Comparison of ENCODE assay signal across 15 cellular contexts in genomic region chr17:79001190-79002020, GRCh38. TPM values are rescaled to one million over a fixed set of nuclear protein-coding genes. Genes with fewer than 3 reads are reported as not detected.
A peak's percentile ranks its signal among the peaks of the same experiment; 100 is the strongest.
DNase-seq lines count a peak whose midpoint lies in the region; ATAC-seq, FAIRE-seq and TF ChIP-seq lines count a peak whose summit lies in the region.
"Had no signal": no experiment of that assay in that cellular context is flagged by ENCODE, and none has a peak within 500 bp of the region (broad histone marks: within the 10 kb centered on the region; RNA-seq: fewer than 3 reads in every experiment).

No MANE protein-coding gene starts in this region.

- no peaks in the 10 kb centered on the region for H3K9me3 Mint-ChIP-seq in CD8-positive, alpha-beta T cell
- H3K9me3 Mint-ChIP-seq: T-helper 2 cell treated with Interferon-gamma antibody and Interleukin-4, amounts not matched to agents 5 μg/mL and 100 μg/mL, for 36 hours had no signal

- H3K27me3 Mint-ChIP-seq in CD8-positive, alpha-beta T cell (ENCODE audit: low read depth) = no peaks in the 10 kb centered on the region

- H3K27me3 ChIP-seq in CD8-positive, alpha-beta T cell (ENCODE audit: insufficient read depth, low read length) = no peaks in the 10 kb centered on the region
- H3K27me3 ChIP-seq in sigmoid colon = no peaks in the 10 kb centered on the region
- H3K27me3 ChIP-seq in thyroid gland = no peaks in the 10 kb centered on the region
- H3K27me3 ChIP-seq: esophagus muscularis mucosa, heart left ventricle had no signal

- no peak overlapping the region for H3K27ac ChIP-seq in CD8-positive, alpha-beta T cell (ENCODE audit: low read depth, low read length)
- H3K27ac ChIP-seq in RWPE1 (peak overlapping the region; percentile 11), kidney (ENCODE audit: low read depth in 2 of 2, low read length in 2 of 2) (no peak overlapping the region), sigmoid colon (no peak overlapping the region), thyroid gland (no peak overlapping the region)
- H3K27ac ChIP-seq: esophagus muscularis mucosa, heart left ventricle had no signal

- no peak for DNase-seq in CD8-positive, alpha-beta T cell
- DNase-seq in RWPE1 (ENCODE audit: low spot score) = no peak
- DNase-seq in kidney = peak; percentile 53
- peak; percentile 58 for DNase-seq in sigmoid colon
- DNase-seq in thyroid gland = no peak
- DNase-seq: amygdala; cortex of kidney; NCI-H1092; NK-92 treated with Interleukin-12 subunit alpha and Interleukin-12 subunit beta, amount 100 ng/mL, for 24 hours; SHP77 treated with DMSO at 0.1 percent for 48 hours had no signal

- TF ChIP-seq CTCF in CD8-positive, alpha-beta T cell (IDR thresholded peaks at IDR 0.05) = no peak
- TF ChIP-seq CTCF in RWPE1 (conservative IDR thresholded peaks at IDR 0.05; ENCODE audit: low read depth) (no peak), kidney (IDR thresholded peaks at IDR 0.05; ENCODE audit: borderline replicate concordance, extremely low read depth, insufficient read depth) (no peak), sigmoid colon (IDR thresholded peaks at IDR 0.05) (no peak), thyroid gland (IDR thresholded peaks at IDR 0.05) (no peak)

- POLR2A ChIA-PET in CD8-positive, alpha-beta T cell (lab: Charles Lee) = no interaction called here
- POLR2A ChIA-PET in RWPE1 (lab: Yijun Ruan, JAX; ENCODE audit: low non-redundant PET) = no interaction called here

- H3K4me3 Mint-ChIP-seq in CD8-positive, alpha-beta T cell = no peak overlapping the region
- H3K4me3 Mint-ChIP-seq: T-helper 2 cell treated with Interferon-gamma antibody and Interleukin-4, amounts not matched to agents 5 μg/mL and 100 μg/mL, for 36 hours had no signal

- peaks cover 14% of the 10 kb centered on the region for H3K4me1 ChIP-seq in CD8-positive, alpha-beta T cell (ENCODE audit: insufficient read depth, low read length)
- H3K4me1 ChIP-seq in kidney (ENCODE audit: control insufficient read depth in 1 of 2, insufficient read depth in 1 of 2, low read depth in 1 of 2, low read length in 2 of 2) = peaks cover 4 to 16% of the 10 kb centered on the region in 2 donors
- peaks cover 0 to 10% (median 8%) of the 10 kb centered on the region in 4 donors for H3K4me1 ChIP-seq in sigmoid colon
- peaks cover 13 to 14% of the 10 kb centered on the region in 2 donors for H3K4me1 ChIP-seq in thyroid gland

- H3K4me1 Mint-ChIP-seq in CD8-positive, alpha-beta T cell (ENCODE audit: low read depth) = peaks cover 28% of the 10 kb centered on the region

- TF ChIP-seq POLR2A in sigmoid colon (IDR thresholded peaks at IDR 0.05) = no peak
- no peak for TF ChIP-seq POLR2A in thyroid gland (IDR thresholded peaks at IDR 0.05)

- TF ChIP-seq EP300 in sigmoid colon (IDR thresholded peaks at IDR 0.05) = no peak

- H3K4me3 ChIP-seq in CD8-positive, alpha-beta T cell (ENCODE audit: low read depth, low read length) = no peak overlapping the region
- H3K4me3 ChIP-seq in kidney (ENCODE audit: low read length in 2 of 2) (no peak overlapping the region), sigmoid colon (no peak overlapping the region), thyroid gland (replicated peaks in 1 of 3) (no peak overlapping the region)
- H3K4me3 ChIP-seq: esophagus muscularis mucosa, heart left ventricle had no signal

- H3K9me3 ChIP-seq in CD8-positive, alpha-beta T cell (ENCODE audit: low read length) = no peaks in the 10 kb centered on the region
- H3K9me3 ChIP-seq in kidney (ENCODE audit: control insufficient read depth in 1 of 2, low read length in 2 of 2) = no peaks in the 10 kb centered on the region
- H3K9me3 ChIP-seq in sigmoid colon = no peaks in the 10 kb centered on the region
- H3K9me3 ChIP-seq in thyroid gland = no peaks in the 10 kb centered on the region
- H3K9me3 ChIP-seq: esophagus muscularis mucosa, heart left ventricle had no signal

- 40 to 77% methylated on average over 19 of the region's 19 CpGs for WGBS in sigmoid colon, 2 donors
- WGBS in thyroid gland, 2 donors = 87 to 90% methylated on average over 19 of the region's 19 CpGs

- no peak overlapping the region for H3K9ac ChIP-seq in kidney (ENCODE audit: low read length in 2 of 2)

- H3K36me3 Mint-ChIP-seq in CD8-positive, alpha-beta T cell = peaks cover 50% of the 10 kb centered on the region

- intact Hi-C loops in CD8-positive, alpha-beta T cell (cut with DNase I, micrococcal nuclease) = no loop called here
- intact Hi-C loops in kidney (cut with DNase I) = no loop called here
- intact Hi-C loops in sigmoid colon (cut with DNase I) = no loop called here
- intact Hi-C loops in thyroid gland (cut with DNase I) = no loop called here

- peak overlapping the region; percentile 62 for H3K27ac Mint-ChIP-seq in CD8-positive, alpha-beta T cell
- H3K27ac Mint-ChIP-seq: T-helper 2 cell treated with Interferon-gamma antibody and Interleukin-4, amounts not matched to agents 5 μg/mL and 100 μg/mL, for 36 hours had no signal

- CTCF ChIA-PET in CD8-positive, alpha-beta T cell (lab: Charles Lee) = no interaction called here
- CTCF ChIA-PET in RWPE1 (lab: Yijun Ruan, JAX) = interaction anchor here (0.6 kb wide), 1 partner anchor 72 kb away, joined by 5 read pairs; no protein-coding TSS in a partner anchor

- ATAC-seq in CD8-positive, alpha-beta T cell = no peak
- ATAC-seq in HG03378 (IDR thresholded peaks at IDR 0.05; ENCODE audit: unreplicated experiment) = no peak
- ATAC-seq in GM19397 (IDR thresholded peaks at IDR 0.05; ENCODE audit: unreplicated experiment) = no peak

- no peak for FAIRE-seq in kidney (lab: Jason Lieb, UNC)

- peaks cover 9% of the 10 kb centered on the region for H3K36me3 ChIP-seq in CD8-positive, alpha-beta T cell (ENCODE audit: insufficient read depth, low read length)
- H3K36me3 ChIP-seq in kidney (ENCODE audit: control insufficient read depth in 1 of 2, insufficient read depth in 2 of 2, low read length in 2 of 2) (peaks cover 6 to 7% of the 10 kb centered on the region in 2 donors), sigmoid colon (peaks cover 0 to 23% (median 11%) of the 10 kb centered on the region in 4 donors), thyroid gland (peaks cover 13 to 15% of the 10 kb centered on the region in 2 donors)

RNA-seq across cellular contexts. Expression of gene CANT1, which starts 8.2 kb away (rescaled TPM):
- 10 to 100 TPM; 41.6 to 48.9 TPM for total RNA-seq in CD8-positive, alpha-beta T cell
- 56.6 TPM for total RNA-seq in kidney
- polyA plus RNA-seq in kidney (ENCODE audit: insufficient read depth, low read depth, low replicate concordance) = 23.0 TPM
- total RNA-seq in sigmoid colon = 10 to 100 TPM; 11.1 to 19.1 (median 13.4) TPM
- 100 to 1,000 TPM in 1 of 3 donors, 10 to 100 TPM in 2; 51.1 to 132 (median 60.3) TPM for polyA plus RNA-seq in sigmoid colon
- 10 to 100 TPM; 21.2 to 37.1 (median 27.3) TPM for total RNA-seq in thyroid gland

RNA-seq across cellular contexts. Expression of gene LGALS3BP, which starts 21.7 kb away (rescaled TPM):
- 10 to 100 TPM; 30.9 to 32.0 TPM for total RNA-seq in CD8-positive, alpha-beta T cell
- total RNA-seq in kidney = 240 TPM
- polyA plus RNA-seq in kidney (ENCODE audit: insufficient read depth, low read depth, low replicate concordance) = 310 TPM
- total RNA-seq in sigmoid colon = 100 to 1,000 TPM; 134 to 277 (median 186) TPM
- polyA plus RNA-seq in sigmoid colon = 100 to 1,000 TPM in 2 of 3 donors, 10 to 100 TPM in 1; 92.5 to 415 (median 138) TPM
- 100 to 1,000 TPM; 193 to 443 (median 390) TPM for total RNA-seq in thyroid gland

RNA-seq across cellular contexts. Expression of gene C1QTNF1, which starts 22.6 kb away (rescaled TPM):
- under 1 TPM in 1 of 2 experiments, not detected in 1; 0.78 TPM for total RNA-seq in CD8-positive, alpha-beta T cell
- 65.2 TPM for total RNA-seq in kidney
- 18.0 TPM for polyA plus RNA-seq in kidney (ENCODE audit: insufficient read depth, low read depth, low replicate concordance)
- 10 to 100 TPM; 14.8 to 31.4 (median 26.2) TPM for total RNA-seq in sigmoid colon
- polyA plus RNA-seq in sigmoid colon = 10 to 100 TPM in 1 of 3 donors, 1 to 10 TPM in 2; 1.4 to 34.6 (median 4.8) TPM
- total RNA-seq in thyroid gland = 100 to 1,000 TPM in 1 of 4 donors, 10 to 100 TPM in 3; 58.8 to 135 (median 73.7) TPM

Comparison
In these comparisons a context has a peak if more than half of its experiments do, and no peak if none do; other contexts are left out.
1. DNase-seq: peak in kidney (single experiment) and sigmoid colon (single experiment); none in CD8-positive, alpha-beta T cell (0 of 7), RWPE1 (single experiment) and thyroid gland (0 of 2).
2. RNA of gene C1QTNF1, which starts 22.6 kb away (total RNA-seq): 58.8 to 135 TPM in thyroid gland, 65.2 TPM in kidney (single experiment) and 14.8 to 31.4 TPM in sigmoid colon; 0.78 TPM in CD8-positive, alpha-beta T cell; every median in the first group is over 4 times any median in the second.